ENCODE assay signal across 22 cellular contexts in the genomic region with DNA sequence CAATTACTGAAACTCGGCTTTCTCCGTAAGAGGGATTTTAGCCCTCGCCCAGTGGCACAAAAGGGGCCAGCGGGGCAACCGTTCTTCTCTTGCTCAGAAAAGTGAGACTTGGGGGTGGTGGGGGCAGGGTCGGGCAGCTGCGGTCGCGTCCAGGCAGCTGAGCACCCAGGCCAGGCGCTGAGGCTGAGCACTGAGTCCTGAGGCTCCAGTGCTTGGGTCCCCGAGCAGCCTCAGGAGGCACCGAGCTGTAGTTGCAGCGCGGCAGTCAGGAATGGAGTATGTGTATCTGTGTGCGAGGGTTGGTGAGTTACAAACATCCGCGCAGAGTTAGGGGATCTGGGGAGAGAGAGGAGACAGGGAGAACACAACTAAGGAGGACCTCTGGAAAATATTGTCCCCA. TPM values are rescaled to one million over a fixed set of nuclear protein-coding genes. Genes with fewer than 3 reads are reported as not detected.
DNase-seq lines count a peak whose midpoint lies in the region; ATAC-seq and TF ChIP-seq lines count a peak whose summit lies in the region.
"Had no signal": no experiment of that assay in that cellular context is flagged by ENCODE, and none has a peak within 500 bp of the region (broad histone marks: within the 10 kb centered on the region; RNA-seq: fewer than 3 reads in every experiment).

No MANE protein-coding gene starts in this region.

- H3K4me1 ChIP-seq in BE2C (peaks cover 41% of the 10 kb centered on the region), gastrocnemius medialis (peaks cover 76 to 92% of the 10 kb centered on the region in 2 donors)

- no peak for TF ChIP-seq POLR2A in gastrocnemius medialis (IDR thresholded peaks at IDR 0.05)

- intact Hi-C loops in gastrocnemius medialis (cut with DNase I; ENCODE audit: low total_unique reads): no loop called here

- H3K4me3 Mint-ChIP-seq in natural killer cell treated with Interleukin-12 subunit alpha and Interleukin-12 subunit beta and Interleukin-15 and Interleukin-18, amount 100 ng/mL, for 72 hours: no peak overlapping the region
- H3K4me3 Mint-ChIP-seq: activated CD4-positive, alpha-beta T cell treated with anti-CD3 and anti-CD28 coated beads, Interleukin-2, amount 10 ng/mL, durations not matched to agents 24 days and 14 days; HFFc6 had no signal

- H3K9me3 ChIP-seq in BE2C: no peaks in the 10 kb centered on the region
- no peaks in the 10 kb centered on the region for H3K9me3 ChIP-seq in WERI-Rb-1 (ENCODE audit: severe bottlenecking)
- no peaks in the 10 kb centered on the region for H3K9me3 ChIP-seq in gastrocnemius medialis
- H3K9me3 ChIP-seq: A549 had no signal

- peak overlapping the region; percentile 97 for H3K27ac ChIP-seq in WERI-Rb-1
- H3K27ac ChIP-seq in gastrocnemius medialis: peak overlapping the region; percentile 94 to 100 (median 98)
- H3K27ac ChIP-seq: A549, C4-2B, dorsolateral prefrontal cortex had no signal

- H3K4me1 Mint-ChIP-seq in natural killer cell treated with Interleukin-12 subunit alpha and Interleukin-12 subunit beta and Interleukin-15 and Interleukin-18, amount 100 ng/mL, for 72 hours (ENCODE audit: low read depth in 2 of 2): peaks cover 9 to 10% of the 10 kb centered on the region in 2 donors

- H3K36me3 ChIP-seq in BE2C (no peaks in the 10 kb centered on the region), WERI-Rb-1 (no peaks in the 10 kb centered on the region; the same call in 1 of the 2 replicates), gastrocnemius medialis (no peaks in the 10 kb centered on the region)

- peak overlapping the region; percentile 38 for H3K4me3 ChIP-seq in BE2C (ENCODE audit: low read depth, low read length)
- peak overlapping the region; percentile 33 for H3K4me3 ChIP-seq in WERI-Rb-1 (ENCODE audit: low read depth, low read length)
- peak overlapping the region; percentile 59 to 66 (median 62) for H3K4me3 ChIP-seq in gastrocnemius medialis
- H3K4me3 ChIP-seq: A549, dorsolateral prefrontal cortex had no signal

- DNase-seq in BE2C (peak; percentile 56), WERI-Rb-1 (peak; percentile 58), islet precursor cell (peak; percentile 82), gastrocnemius medialis (no peak), NAMALWA (ENCODE audit: low spot score) (no peak), middle frontal gyrus (ENCODE audit: extremely low spot score, low spot score) (no peak)
- no peak for DNase-seq in natural killer cell treated with Interleukin-12 subunit alpha and Interleukin-12 subunit beta and Interleukin-15 and Interleukin-18, amount 100 ng/mL, for 72 hours (ENCODE audit: low spot score)
- DNase-seq: activated CD4-positive, alpha-beta T cell treated with anti-CD3 and anti-CD28 coated beads, Interleukin-2, amount 10 ng/mL, durations not matched to agents 24 days and 14 days; activated effector memory CD4-positive, alpha-beta T cell treated with Interleukin-2 at 50 U/mL for 16 hours; amniotic stem cell; central memory CD4-positive, alpha-beta T cell; dorsolateral prefrontal cortex; glutamatergic neuron; HFFc6; naive B cell; NCI-H524 treated with DMSO at 0.1 percent for 48 hours; Right ventricle myocardium superior; small intestine; stimulated activated CD4-positive, alpha-beta T cell treated with anti-CD3 and anti-CD28 coated beads, Interleukin-4, amount 100 ng/mL, for 4 hours had no signal

- H3K27me3 ChIP-seq in BE2C (no peaks in the 10 kb centered on the region), WERI-Rb-1 (ENCODE audit: insufficient read depth, low read depth, severe bottlenecking) (no peaks in the 10 kb centered on the region), gastrocnemius medialis (no peaks in the 10 kb centered on the region)

- in situ Hi-C loops in gastrocnemius medialis (cut with MboI; ENCODE audit: low sequenced_read_pairs in 4 of 4): loop anchor here in 2 of 4 donors (10.0 to 25.0 kb wide), 2 partner anchors 171 to 338 kb away; partner anchors contain the start of gene GPR84 (in 2 of the 2)

- TF ChIP-seq CTCF in BE2C (IDR thresholded peaks at IDR 0.05; ENCODE audit: low read depth, low read length) (0 out of 2 replicates have a peak, but pooled peaks have one; percentile 8), WERI-Rb-1 (IDR thresholded peaks at IDR 0.05; ENCODE audit: low read depth, low read length) (no peak), gastrocnemius medialis (IDR thresholded peaks at IDR 0.05 in 4 of 5, conservative IDR thresholded peaks at IDR 0.05 in 1 of 5) (no peak)

- H3K9me3 Mint-ChIP-seq in natural killer cell treated with Interleukin-12 subunit alpha and Interleukin-12 subunit beta and Interleukin-15 and Interleukin-18, amount 100 ng/mL, for 72 hours: no peaks in the 10 kb centered on the region
- H3K9me3 Mint-ChIP-seq: activated CD4-positive, alpha-beta T cell treated with anti-CD3 and anti-CD28 coated beads, Interleukin-2, amount 10 ng/mL, durations not matched to agents 24 days and 14 days; HFFc6 had no signal

- H3K36me3 Mint-ChIP-seq in natural killer cell treated with Interleukin-12 subunit alpha and Interleukin-12 subunit beta and Interleukin-15 and Interleukin-18, amount 100 ng/mL, for 72 hours: no peaks in the 10 kb centered on the region
- H3K36me3 Mint-ChIP-seq: naive B cell had no signal

- H3K27ac Mint-ChIP-seq in natural killer cell treated with Interleukin-12 subunit alpha and Interleukin-12 subunit beta and Interleukin-15 and Interleukin-18, amount 100 ng/mL, for 72 hours: no peak overlapping the region
- H3K27ac Mint-ChIP-seq: activated CD4-positive, alpha-beta T cell treated with anti-CD3 and anti-CD28 coated beads, Interleukin-2, amount 10 ng/mL, durations not matched to agents 24 days and 14 days; HFFc6 had no signal

- H3K27me3 Mint-ChIP-seq in natural killer cell treated with Interleukin-12 subunit alpha and Interleukin-12 subunit beta and Interleukin-15 and Interleukin-18, amount 100 ng/mL, for 72 hours: peaks cover 55 to 56% of the 10 kb centered on the region in 2 donors

- ATAC-seq in gastrocnemius medialis (peak in 1 of 2 donors; percentile 10), GM19324 (IDR thresholded peaks at IDR 0.05; ENCODE audit: low FRiP score, unreplicated experiment) (no peak)
- no peak for ATAC-seq in natural killer cell treated with Interleukin-12 subunit alpha and Interleukin-12 subunit beta and Interleukin-15 and Interleukin-18, amount 100 ng/mL, for 72 hours
- ATAC-seq: A549 had no signal

RNA-seq across cellular contexts. Expression of gene HOXC6, which starts 4.1 kb away (rescaled TPM):
- polyA plus RNA-seq in BE2C (2012; ENCODE audit: insufficient read depth, insufficient read length, low read depth): 45.2 TPM
- 1 to 10 TPM; 1.0 to 4.7 (median 3.8) TPM for total RNA-seq in gastrocnemius medialis
- not detected for total RNA-seq in natural killer cell treated with Interleukin-12 subunit alpha and Interleukin-12 subunit beta and Interleukin-15 and Interleukin-18, amount 100 ng/mL, for 72 hours
- total RNA-seq: activated CD4-positive, alpha-beta T cell treated with anti-CD3 and anti-CD28 coated beads, Interleukin-2, amount 10 ng/mL, durations not matched to agents 24 days and 14 days; dorsolateral prefrontal cortex had no signal

RNA-seq across cellular contexts. Expression of gene HOXC5, which starts 8.7 kb away (rescaled TPM):
- polyA plus RNA-seq in BE2C (2012; ENCODE audit: insufficient read depth, insufficient read length, low read depth): 8.1 TPM
- 1 to 10 TPM in 1 of 4 donors, under 1 TPM in 1, not detected in 2; 0.36 to 1.4 TPM for total RNA-seq in gastrocnemius medialis
- not detected for total RNA-seq in natural killer cell treated with Interleukin-12 subunit alpha and Interleukin-12 subunit beta and Interleukin-15 and Interleukin-18, amount 100 ng/mL, for 72 hours
- total RNA-seq: activated CD4-positive, alpha-beta T cell treated with anti-CD3 and anti-CD28 coated beads, Interleukin-2, amount 10 ng/mL, durations not matched to agents 24 days and 14 days; dorsolateral prefrontal cortex; Right ventricle myocardium superior had no signal

RNA-seq across cellular contexts. Expression of gene HOXC8, which starts 15.3 kb away (rescaled TPM):
- 24.8 TPM for polyA plus RNA-seq in BE2C (2012; ENCODE audit: insufficient read depth, insufficient read length, low read depth)
- 1 to 10 TPM; 3.3 to 4.9 (median 3.8) TPM for total RNA-seq in gastrocnemius medialis
- total RNA-seq in natural killer cell treated with Interleukin-12 subunit alpha and Interleukin-12 subunit beta and Interleukin-15 and Interleukin-18, amount 100 ng/mL, for 72 hours: not detected
- total RNA-seq: activated CD4-positive, alpha-beta T cell treated with anti-CD3 and anti-CD28 coated beads, Interleukin-2, amount 10 ng/mL, durations not matched to agents 24 days and 14 days; dorsolateral prefrontal cortex; HFFc6; Right ventricle myocardium superior had no signal

RNA-seq across cellular contexts. Expression of gene HOXC9, which starts 24.2 kb away (rescaled TPM):
- polyA plus RNA-seq in BE2C (2012; ENCODE audit: insufficient read depth, insufficient read length, low read depth): 33.9 TPM
- 10 to 100 TPM; 13.6 to 37.7 (median 26.3) TPM for total RNA-seq in gastrocnemius medialis
- total RNA-seq in natural killer cell treated with Interleukin-12 subunit alpha and Interleukin-12 subunit beta and Interleukin-15 and Interleukin-18, amount 100 ng/mL, for 72 hours: not detected
- total RNA-seq: activated CD4-positive, alpha-beta T cell treated with anti-CD3 and anti-CD28 coated beads, Interleukin-2, amount 10 ng/mL, durations not matched to agents 24 days and 14 days; dorsolateral prefrontal cortex; Right ventricle myocardium superior had no signal
- polyA plus RNA-seq: small intestine had no signal

RNA-seq across cellular contexts. Expression of gene HOXC4, which starts 29.5 kb away (rescaled TPM):
- 43.8 TPM for polyA plus RNA-seq in BE2C (2012; ENCODE audit: insufficient read depth, insufficient read length, low read depth)
- 1 to 10 TPM in 1 of 4 donors, under 1 TPM in 3; 0.51 to 2.0 (median 0.71) TPM for total RNA-seq in gastrocnemius medialis
- total RNA-seq in natural killer cell treated with Interleukin-12 subunit alpha and Interleukin-12 subunit beta and Interleukin-15 and Interleukin-18, amount 100 ng/mL, for 72 hours: 1 to 10 TPM; 1.3 to 2.3 TPM
- total RNA-seq: activated CD4-positive, alpha-beta T cell treated with anti-CD3 and anti-CD28 coated beads, Interleukin-2, amount 10 ng/mL, durations not matched to agents 24 days and 14 days; Right ventricle myocardium superior had no signal

Comparison
In these comparisons a context has a peak if more than half of its experiments do, and no peak if none do; other contexts are left out.
1. DNase-seq: peak in BE2C (single experiment), WERI-Rb-1 (single experiment) and islet precursor cell (single experiment); none in gastrocnemius medialis (0 of 2), NAMALWA (single experiment), natural killer cell treated with Interleukin-12 subunit alpha and Interleukin-12 subunit beta and Interleukin-15 and Interleukin-18, amount 100 ng/mL, for 72 hours (single experiment) and middle frontal gyrus (single experiment).
2. RNA of gene HOXC8, which starts 15.3 kb away (total RNA-seq): 3.3 to 4.9 TPM in gastrocnemius medialis; not detected in natural killer cell treated with Interleukin-12 subunit alpha and Interleukin-12 subunit beta and Interleukin-15 and Interleukin-18, amount 100 ng/mL, for 72 hours; every median in the first group is over 4 times any median in the second.
3. Peak in every context shown above with its lines, with median percentiles within 50 percentile points of each other: H3K4me3 ChIP-seq.